12 cellular contexts compared by ENCODE assay signal in genomic region chr7:101241646-101242045, GRCh38. TPM values are rescaled to one million over a fixed set of nuclear protein-coding genes. Genes with fewer than 3 reads are reported as not detected.
"Had no signal": no experiment of that assay in that cellular context is flagged by ENCODE, and none has a peak within 500 bp of the region (broad histone marks: within the 10 kb centered on the region; RNA-seq: fewer than 3 reads in every experiment).

No MANE protein-coding gene starts in this region.

RNA-seq across cellular contexts. Expression of gene MOGAT3, which starts 40.8 kb away (rescaled TPM):
- total RNA-seq: activated naive CD4-positive, alpha-beta T cell treated with anti-CD3 and anti-CD28 coated beads for 36 hours; activated T-cell treated with anti-CD3 and anti-CD28 coated beads, Interleukin-2, amount 50 U/mL, for 4 hours; esophagus mucosa; gastroesophageal sphincter; heart left ventricle; kidney epithelial cell; left lung; natural killer cell; pulmonary artery endothelial cell; smooth muscle cell; thoracic aorta; upper lobe of left lung had no signal
